Comparison of ENCODE assay signal across 8 cellular contexts in genomic region chr5:2751592-2752021, GRCh38. TPM values are rescaled to one million over a fixed set of nuclear protein-coding genes. Genes with fewer than 3 reads are reported as not detected.
DNase-seq lines count a peak whose midpoint lies in the region; ATAC-seq and TF ChIP-seq lines count a peak whose summit lies in the region.

Gene IRX2, minus strand, starts transcription at chr5:2751677. Its CDS starts 264 bp downstream, at chr5:2751413.

- ATAC-seq in HG03460 (IDR thresholded peaks at IDR 0.05; ENCODE audit: unreplicated experiment) (no peak), HG03442 (IDR thresholded peaks at IDR 0.05; ENCODE audit: unreplicated experiment) (no peak)

- no peak for TF ChIP-seq CTCF in epithelial cell of proximal tubule (conservative IDR thresholded peaks at IDR 0.05; ENCODE audit: low read depth, low read length)

- DNase-seq in G401 (ENCODE audit: low spot score) (peak; percentile 34), NCI-H524 treated with DMSO at 0.1 percent for 48 hours (lab: John Stamatoyannopoulos, UW) (peak; percentile 89), epithelial cell of proximal tubule (ENCODE audit: low read depth) (no peak), myocyte (ENCODE audit: low read depth) (peak; percentile 90), COR-L47 (lab: John Stamatoyannopoulos, UW) (no peak)
- DNase-seq in stimulated activated naive CD4-positive, alpha-beta T cell treated with Interleukin-2 at 50 U/mL for 16 hours (lab: John Stamatoyannopoulos, UW) = no peak

- peak within 1 kb of the TSS; percentile 55 for H3K4me3 ChIP-seq in epithelial cell of proximal tubule (ENCODE audit: low read depth, low read length)

- in situ Hi-C loops in G401 (cut with HindIII; ENCODE audit: low sequenced_read_pairs) = no loop called here

RNA-seq across cellular contexts. Expression of gene IRX2, which starts in this region (rescaled TPM):
- total RNA-seq in G401 (2014; rRNA removed; shearing (Covaris generic)) = not detected in 2 replicates
- 17.2 and 19.3 TPM in 2 replicates for total RNA-seq in epithelial cell of proximal tubule
- total RNA-seq in myocyte = 7.2 and 7.7 TPM in 2 replicates
- polyA plus RNA-seq in myocyte (2012) = 2.1 TPM

Comparison
In these comparisons a context has a peak if more than half of its experiments do, and no peak if none do; other contexts are left out.
1. Peak in DNase-seq in G401; RNA of the gene not detected or under 1 TPM.
2. DNase-seq: peak in NCI-H524 treated with DMSO at 0.1 percent for 48 hours (single experiment) and myocyte (single experiment); none in epithelial cell of proximal tubule (single experiment), stimulated activated naive CD4-positive, alpha-beta T cell treated with Interleukin-2 at 50 U/mL for 16 hours (single experiment) and COR-L47 (single experiment).